Comparison of ENCODE assay signal across 8 cellular contexts in genomic region chr14:102362545-102363181, GRCh38. TPM values are rescaled to one million over a fixed set of nuclear protein-coding genes. Genes with fewer than 3 reads are reported as not detected.
A peak's percentile ranks its signal among the peaks of the same experiment; 100 is the strongest.
DNase-seq lines count a peak whose midpoint lies in the region; ATAC-seq and TF ChIP-seq lines count a peak whose summit lies in the region.

Gene CINP (minus strand): TSS chr14:102362890. CDS start chr14:102362851, 39 bp downstream.
Gene TECPR2 (plus strand): TSS chr14:102362941. CDS start chr14:102376722, 13,781 bp downstream.

- CTCF ChIA-PET in RWPE1 (lab: Yijun Ruan, JAX), result interaction anchor here (0.7 kb wide), 1 partner anchor 232 kb away, joined by 4 read pairs; no protein-coding TSS in a partner anchor

- H3K4me1 Mint-ChIP-seq in activated T-helper 2 cell treated with anti-CD3 and anti-CD28 coated beads, Interferon-gamma antibody, Interleukin-2, Interleukin-4, amounts not matched to agents 10 μg/mL and 5 μg/mL and 100 μg/mL, durations not matched to agents 14 hours and 24 hours and 36 hours (ENCODE audit: low read depth), result peaks cover 22% of the 10 kb centered on the region
- H3K4me1 Mint-ChIP-seq in natural killer cell, result peaks cover 19 to 33% of the 10 kb centered on the region in 2 donors

- peak; percentile 96 for DNase-seq in EH (ENCODE audit: low read depth)
- peak; percentile 91 for DNase-seq in H4 (ENCODE audit: low spot score)
- DNase-seq in LoVo (ENCODE audit: low spot score), result peak; percentile 96
- DNase-seq in RWPE1 (ENCODE audit: low spot score), result peak; percentile 97
- peak; percentile 91 for DNase-seq in activated T-helper 2 cell treated with anti-CD3 and anti-CD28 coated beads, Interferon-gamma antibody, Interleukin-2, Interleukin-4, amounts not matched to agents 10 μg/mL and 5 μg/mL and 100 μg/mL, durations not matched to agents 14 hours and 24 hours and 36 hours (ENCODE audit: low spot score)
- peak; percentile 91 for DNase-seq in fibroblast of peridontal ligament (ENCODE audit: extremely low read depth)
- DNase-seq in natural killer cell, result peak; percentile 92
- DNase-seq in stimulated activated naive CD4-positive, alpha-beta T cell (lab: John Stamatoyannopoulos, UW), result peak; percentile 86 to 94 (median 92)

- TF ChIP-seq CTCF in RWPE1 (conservative IDR thresholded peaks at IDR 0.05; ENCODE audit: low read depth) (no peak), natural killer cell (IDR thresholded peaks at IDR 0.05) (no peak)

- peaks cover 7% of the 10 kb centered on the region for H3K36me3 Mint-ChIP-seq in activated T-helper 2 cell treated with anti-CD3 and anti-CD28 coated beads, Interferon-gamma antibody, Interleukin-2, Interleukin-4, amounts not matched to agents 10 μg/mL and 5 μg/mL and 100 μg/mL, durations not matched to agents 14 hours and 24 hours and 36 hours (ENCODE audit: low read depth)
- no peaks in the 10 kb centered on the region for H3K36me3 Mint-ChIP-seq in natural killer cell

- peak within 1 kb of the TSS; percentile 90 for H3K4me3 Mint-ChIP-seq in activated T-helper 2 cell treated with anti-CD3 and anti-CD28 coated beads, Interferon-gamma antibody, Interleukin-2, Interleukin-4, amounts not matched to agents 10 μg/mL and 5 μg/mL and 100 μg/mL, durations not matched to agents 14 hours and 24 hours and 36 hours (ENCODE audit: low read depth)
- peak within 1 kb of the TSS; percentile 88 for H3K4me3 Mint-ChIP-seq in natural killer cell

- peak within 1 kb of the TSS; percentile 87 for H3K27ac ChIP-seq in RWPE1

- H3K9me3 Mint-ChIP-seq in activated T-helper 2 cell treated with anti-CD3 and anti-CD28 coated beads, Interferon-gamma antibody, Interleukin-2, Interleukin-4, amounts not matched to agents 10 μg/mL and 5 μg/mL and 100 μg/mL, durations not matched to agents 14 hours and 24 hours and 36 hours, result no peaks in the 10 kb centered on the region
- no peaks in the 10 kb centered on the region for H3K9me3 Mint-ChIP-seq in natural killer cell

- peak within 1 kb of the TSS; percentile 93 for H3K27ac Mint-ChIP-seq in activated T-helper 2 cell treated with anti-CD3 and anti-CD28 coated beads, Interferon-gamma antibody, Interleukin-2, Interleukin-4, amounts not matched to agents 10 μg/mL and 5 μg/mL and 100 μg/mL, durations not matched to agents 14 hours and 24 hours and 36 hours
- H3K27ac Mint-ChIP-seq in natural killer cell, result no peak within 1 kb of the TSS

- peak; percentile 90 to 97 (median 94) for ATAC-seq in natural killer cell

- intact Hi-C loops in activated T-helper 2 cell treated with anti-CD3 and anti-CD28 coated beads, Interferon-gamma antibody, Interleukin-2, Interleukin-4, amounts not matched to agents 10 μg/mL and 5 μg/mL and 100 μg/mL, durations not matched to agents 14 hours and 24 hours and 36 hours (cut with micrococcal nuclease), result loop anchor here (1.0 to 2.0 kb wide), 2 partner anchors 43 to 154 kb away; partner anchors contain the start of gene ZNF839
- intact Hi-C loops in natural killer cell (cut with micrococcal nuclease), result loop anchor here (1.0 to 10.0 kb wide), 3 partner anchors 43 to 230 kb away; partner anchors contain the start of genes RCOR1 and ZNF839

- H3K27me3 Mint-ChIP-seq in activated T-helper 2 cell treated with anti-CD3 and anti-CD28 coated beads, Interferon-gamma antibody, Interleukin-2, Interleukin-4, amounts not matched to agents 10 μg/mL and 5 μg/mL and 100 μg/mL, durations not matched to agents 14 hours and 24 hours and 36 hours (ENCODE audit: low read depth), result no peaks in the 10 kb centered on the region
- no peaks in the 10 kb centered on the region for H3K27me3 Mint-ChIP-seq in natural killer cell (ENCODE audit: low read depth in 2 of 2)

- POLR2A ChIA-PET in RWPE1 (lab: Yijun Ruan, JAX; ENCODE audit: low non-redundant PET), result interaction anchor here (0.7 kb wide), 1 partner anchor 13 kb away, joined by 3 read pairs; no protein-coding TSS in a partner anchor

RNA-seq across cellular contexts. Expression of gene CINP, which starts in this region (rescaled TPM):
- total RNA-seq in H4 (2014; rRNA removed; shearing (Covaris generic)), result 24.4 and 51.8 TPM in 2 replicates
- 39.6 and 42.9 TPM in 2 replicates for total RNA-seq in activated T-helper 2 cell treated with anti-CD3 and anti-CD28 coated beads, Interferon-gamma antibody, Interleukin-2, Interleukin-4, amounts not matched to agents 10 μg/mL and 5 μg/mL and 100 μg/mL, durations not matched to agents 14 hours and 24 hours and 36 hours
- total RNA-seq in natural killer cell, result 10 to 100 TPM; 22.4 to 30.0 (median 23.3) TPM

RNA-seq across cellular contexts. Expression of gene TECPR2, which starts in this region (rescaled TPM):
- 3.0 and 3.6 TPM in 2 replicates for total RNA-seq in H4 (2014; rRNA removed; shearing (Covaris generic))
- 7.8 and 12.8 TPM in 2 replicates for total RNA-seq in activated T-helper 2 cell treated with anti-CD3 and anti-CD28 coated beads, Interferon-gamma antibody, Interleukin-2, Interleukin-4, amounts not matched to agents 10 μg/mL and 5 μg/mL and 100 μg/mL, durations not matched to agents 14 hours and 24 hours and 36 hours
- total RNA-seq in natural killer cell, result 10 to 100 TPM; 10.8 to 18.6 (median 15.3) TPM

Comparison
In these comparisons a context has a peak if more than half of its experiments do, and no peak if none do; other contexts are left out.
1. Peak in every context shown above with its lines: DNase-seq, ATAC-seq and H3K27ac ChIP-seq.